2 cellular contexts compared by ENCODE assay signal in the genomic region with DNA sequence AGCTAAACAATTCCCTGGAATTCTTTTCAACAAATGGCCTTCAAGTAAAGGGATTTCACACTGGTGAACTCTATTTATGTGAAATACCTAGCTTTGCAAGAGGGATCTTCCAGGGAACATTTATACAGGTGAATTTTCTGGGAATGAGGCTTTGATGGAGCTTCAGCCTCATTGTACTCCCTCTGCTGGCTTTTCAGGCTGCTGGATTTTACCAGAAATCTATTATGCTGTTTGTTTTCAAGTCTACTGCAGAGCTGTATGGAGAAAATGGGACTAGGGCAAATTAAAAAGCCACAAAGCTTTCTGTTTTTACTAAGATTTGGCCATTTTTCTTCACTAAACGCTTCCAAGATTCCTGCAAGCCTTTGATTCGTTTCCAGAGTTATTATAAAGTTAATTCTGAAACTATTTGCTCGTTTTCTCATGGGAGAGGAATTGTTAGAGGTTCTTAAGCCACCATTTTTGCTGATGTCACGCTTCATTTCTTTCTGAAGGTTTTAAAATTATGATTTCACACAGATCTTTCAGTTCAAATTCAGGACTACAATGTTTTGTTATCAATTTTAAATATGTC.
TF ChIP-seq lines count a peak whose summit lies in the region.

No MANE protein-coding gene starts in this region.

TF ChIP-seq in SK-N-SH, 30 proteins besides CTCF, POLR2A, EP300 and RAD21:
- TF ChIP-seq, protein P1, sequence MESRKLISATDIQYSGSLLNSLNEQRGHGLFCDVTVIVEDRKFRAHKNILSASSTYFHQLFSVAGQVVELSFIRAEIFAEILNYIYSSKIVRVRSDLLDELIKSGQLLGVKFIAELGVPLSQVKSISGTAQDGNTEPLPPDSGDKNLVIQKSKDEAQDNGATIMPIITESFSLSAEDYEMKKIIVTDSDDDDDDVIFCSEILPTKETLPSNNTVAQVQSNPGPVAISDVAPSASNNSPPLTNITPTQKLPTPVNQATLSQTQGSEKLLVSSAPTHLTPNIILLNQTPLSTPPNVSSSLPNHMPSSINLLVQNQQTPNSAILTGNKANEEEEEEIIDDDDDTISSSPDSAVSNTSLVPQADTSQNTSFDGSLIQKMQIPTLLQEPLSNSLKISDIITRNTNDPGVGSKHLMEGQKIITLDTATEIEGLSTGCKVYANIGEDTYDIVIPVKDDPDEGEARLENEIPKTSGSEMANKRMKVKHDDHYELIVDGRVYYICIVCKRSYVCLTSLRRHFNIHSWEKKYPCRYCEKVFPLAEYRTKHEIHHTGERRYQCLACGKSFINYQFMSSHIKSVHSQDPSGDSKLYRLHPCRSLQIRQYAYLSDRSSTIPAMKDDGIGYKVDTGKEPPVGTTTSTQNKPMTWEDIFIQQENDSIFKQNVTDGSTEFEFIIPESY (IDR thresholded peaks at IDR 0.05; ENCODE audit: borderline replicate concordance, low read depth) = no peak
- TF ChIP-seq ELF1 (IDR thresholded peaks at IDR 0.05) (no peak), TCF12 (IDR thresholded peaks at IDR 0.05) (no peak), GABPA (IDR thresholded peaks at IDR 0.05; ENCODE audit: low read depth) (no peak), TAF1 (IDR thresholded peaks at IDR 0.05; ENCODE audit: borderline replicate concordance, low read depth, low read length) (no peak), MXI1 (IDR thresholded peaks at IDR 0.05; ENCODE audit: low read depth, low read length) (no peak)

TF ChIP-seq in SK-N-SH treated with all-trans-retinoic acid at 6 μM for 48 hours, 23 proteins besides CTCF, POLR2A, EP300 and RAD21 (continued from another document):
- TF ChIP-seq TSHZ2 (CRISPR knock-in tag; IDR thresholded peaks at IDR 0.05) (no peak), ZNF8 (CRISPR knock-in tag; IDR thresholded peaks at IDR 0.05) (no peak), PATZ1 (CRISPR knock-in tag; IDR thresholded peaks at IDR 0.05; ENCODE audit: borderline replicate concordance) (no peak), ZFP30 (CRISPR knock-in tag; IDR thresholded peaks at IDR 0.05) (no peak), CSDC2 (CRISPR knock-in tag; IDR thresholded peaks at IDR 0.05) (no peak), CSRNP3 (CRISPR knock-in tag; IDR thresholded peaks at IDR 0.05) (no peak), SNAI2 (CRISPR knock-in tag; IDR thresholded peaks at IDR 0.05) (no peak), PPARA (CRISPR knock-in tag; IDR thresholded peaks at IDR 0.05; ENCODE audit: borderline replicate concordance) (no peak), ZNF565 (CRISPR knock-in tag; conservative IDR thresholded peaks at IDR 0.05; ENCODE audit: low read depth) (no peak), ARNTL (CRISPR knock-in tag; IDR thresholded peaks at IDR 0.05; ENCODE audit: borderline replicate concordance, low read depth) (no peak)
